In genomic region chr9:17734674-17735073, GRCh38 we compare ENCODE assay signal across 23 cellular contexts.
"Had no signal": no experiment of that assay in that cellular context is flagged by ENCODE, and none has a peak within 500 bp of the region (broad histone marks: within the 10 kb centered on the region; RNA-seq: fewer than 3 reads in every experiment).

No MANE protein-coding gene starts in this region.

- H3K9me3 ChIP-seq: lower lobe of right lung had no signal

- H3K27ac ChIP-seq: coronary artery, esophagus muscularis mucosa, foreskin keratinocyte, heart right ventricle, lower lobe of right lung had no signal

- H3K36me3 Mint-ChIP-seq: mesothelial cell of epicardium had no signal

- DNase-seq: dermis blood vessel endothelial cell; dorsolateral prefrontal cortex; effector CD4-positive, alpha-beta T cell; effector memory CD4-positive, alpha-beta T cell; foreskin keratinocyte; glutamatergic neuron; head of caudate nucleus; heart right ventricle; hypothalamus; immature natural killer cell; islet precursor cell; kidney; kidney glomerular epithelial cell; left colon; left ventricle myocardium superior; lower lobe of right lung; mesenchymal stem cell had no signal

- H3K27me3 ChIP-seq: dorsolateral prefrontal cortex, esophagus muscularis mucosa, foreskin keratinocyte, heart right ventricle had no signal

- H3K4me1 Mint-ChIP-seq: immature natural killer cell, mesothelial cell of epicardium had no signal

- ATAC-seq: foreskin keratinocyte, heart right ventricle, left colon, left lobe of liver, left ventricle myocardium superior, lower lobe of right lung had no signal

- H3K4me3 ChIP-seq: coronary artery, dorsolateral prefrontal cortex, esophagus muscularis mucosa, heart right ventricle, lower lobe of right lung had no signal

- FAIRE-seq: endothelial cell of umbilical vein, frontal cortex, kidney had no signal

- H3K4me1 ChIP-seq: esophagus muscularis mucosa, foreskin keratinocyte, heart right ventricle, lower lobe of right lung had no signal

- H3K4me3 Mint-ChIP-seq: immature natural killer cell, mesothelial cell of epicardium had no signal

- H3K36me3 ChIP-seq: esophagus muscularis mucosa, heart right ventricle, lower lobe of right lung had no signal

- H3K27ac Mint-ChIP-seq: immature natural killer cell, mesothelial cell of epicardium had no signal
